ENCODE assay signal across 32 cellular contexts in the genomic region with DNA sequence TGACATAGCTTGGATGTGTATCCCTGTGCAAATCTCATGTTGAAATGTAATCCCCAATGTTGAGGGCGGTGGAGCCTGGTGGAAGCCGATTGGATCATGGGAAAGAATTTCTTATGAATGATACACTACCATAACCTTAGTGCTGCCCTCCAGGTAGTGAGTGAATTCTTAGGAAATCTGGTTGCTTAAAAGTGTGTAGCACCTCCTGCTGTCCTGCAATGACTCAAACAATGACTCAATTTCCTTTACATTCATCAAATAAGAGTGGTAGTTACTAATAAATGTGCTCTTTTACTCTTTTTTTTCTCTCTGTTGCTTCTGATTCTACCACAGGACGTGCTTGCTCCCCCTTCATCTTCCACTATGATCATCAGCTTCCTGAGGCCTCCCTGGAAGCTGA.
DNase-seq lines count a peak whose midpoint lies in the region; ATAC-seq and TF ChIP-seq lines count a peak whose summit lies in the region.
"Had no signal": no experiment of that assay in that cellular context is flagged by ENCODE, and none has a peak within 500 bp of the region (broad histone marks: within the 10 kb centered on the region; RNA-seq: fewer than 3 reads in every experiment).

No MANE protein-coding gene starts in this region.

- no peak overlapping the region for H3K4me3 Mint-ChIP-seq in activated T-helper 1 cell treated with anti-CD3 and anti-CD28 coated beads, Interleukin-12 subunit alpha, Interleukin-12 subunit beta, Interleukin-2, Interleukin-4 antibody, amounts not matched to agents 30 ng/mL and 10 ng/mL and 1 ng/mL, durations not matched to agents 14 hours and 24 hours and 36 hours
- no peak overlapping the region for H3K4me3 Mint-ChIP-seq in CD4-positive, alpha-beta T cell
- H3K4me3 Mint-ChIP-seq: activated naive CD8-positive, alpha-beta T cell; CD8-positive, alpha-beta memory T cell; nephron progenitor cell; T-cell had no signal

- H3K27me3 ChIP-seq in SK-N-SH (ENCODE audit: insufficient read depth), result no peaks in the 10 kb centered on the region
- no peaks in the 10 kb centered on the region for H3K27me3 ChIP-seq in CD4-positive, alpha-beta T cell (ENCODE audit: control insufficient read depth, insufficient read depth, low read length)
- H3K27me3 ChIP-seq: ascending aorta, heart left ventricle, ovary, SJCRH30, stomach, thyroid gland had no signal

- no peaks in the 10 kb centered on the region for H3F3A ChIP-seq in SK-N-SH (replicated peaks; ENCODE audit: insufficient read depth)

- peaks cover 12% of the 10 kb centered on the region for H3K9me3 Mint-ChIP-seq in activated T-helper 1 cell treated with anti-CD3 and anti-CD28 coated beads, Interleukin-12 subunit alpha, Interleukin-12 subunit beta, Interleukin-2, Interleukin-4 antibody, amounts not matched to agents 30 ng/mL and 10 ng/mL and 1 ng/mL, durations not matched to agents 14 hours and 24 hours and 36 hours
- H3K9me3 Mint-ChIP-seq in CD4-positive, alpha-beta T cell, result peaks cover 10% of the 10 kb centered on the region
- H3K9me3 Mint-ChIP-seq: nephron progenitor cell had no signal

- WGBS in SK-N-SH (ENCODE audit: low lambda C conversion rate), result 4% methylated on average over 3 of the region's 3 CpGs

- DNase-seq in A172 (ENCODE audit: low spot score) (peak; percentile 10), HPDE6-E6E7 (ENCODE audit: extremely low spot score) (peak; percentile 6), epithelial cell of prostate (ENCODE audit: low read depth, low spot score) (peak; percentile 8), SK-N-SH (no peak), amygdala (lab: John Stamatoyannopoulos, UW) (no peak)
- DNase-seq in activated T-helper 1 cell treated with anti-CD3 and anti-CD28 coated beads, Interleukin-12 subunit alpha, Interleukin-12 subunit beta, Interleukin-2, Interleukin-4 antibody, amounts not matched to agents 30 ng/mL and 10 ng/mL and 1 ng/mL, durations not matched to agents 14 hours and 24 hours and 36 hours (ENCODE audit: low spot score), result no peak
- DNase-seq in CD4-positive, alpha-beta T cell, result no peak
- DNase-seq: activated CD4-positive, alpha-beta T cell treated with anti-CD3 and anti-CD28 coated beads, Interleukin-2, amount 50 U/mL, for 48 hours; activated CD4-positive, CD25-positive, alpha-beta regulatory T cell; activated CD8-positive, alpha-beta memory T cell treated with anti-CD3 and anti-CD28 coated beads, Interleukin-2, amount 50 U/mL, for 4 hours; CD8-positive, alpha-beta memory T cell; heart left ventricle; IMR-90; kidney glomerular epithelial cell; NCI-H1092; NCI-H1694 treated with DMSO at 0.1 percent for 48 hours; NCI-H526; nephron progenitor cell; NK-92 treated with Interleukin-12 subunit alpha and Interleukin-12 subunit beta, amount 100 ng/mL, for 24 hours; ovary; retina; SJCRH30; small intestine; stomach; T-cell; thyroid gland had no signal

- no peaks in the 10 kb centered on the region for H3K9me3 ChIP-seq in SK-N-SH
- peaks cover 10% of the 10 kb centered on the region for H3K9me3 ChIP-seq in CD4-positive, alpha-beta T cell (ENCODE audit: control insufficient read depth, low read length)
- H3K9me3 ChIP-seq: A549, ascending aorta, ovary, SJCRH30, stomach, thyroid gland had no signal

- peak overlapping the region; percentile 50 for H3K27ac Mint-ChIP-seq in activated T-helper 1 cell treated with anti-CD3 and anti-CD28 coated beads, Interleukin-12 subunit alpha, Interleukin-12 subunit beta, Interleukin-2, Interleukin-4 antibody, amounts not matched to agents 30 ng/mL and 10 ng/mL and 1 ng/mL, durations not matched to agents 14 hours and 24 hours and 36 hours
- H3K27ac Mint-ChIP-seq in CD4-positive, alpha-beta T cell, result no peak overlapping the region
- H3K27ac Mint-ChIP-seq: activated naive CD8-positive, alpha-beta T cell; CD8-positive, alpha-beta memory T cell; nephron progenitor cell; T-cell had no signal

- no peaks in the 10 kb centered on the region for H3K9me2 ChIP-seq in SK-N-SH

- H3K27me3 Mint-ChIP-seq in activated T-helper 1 cell treated with anti-CD3 and anti-CD28 coated beads, Interleukin-12 subunit alpha, Interleukin-12 subunit beta, Interleukin-2, Interleukin-4 antibody, amounts not matched to agents 30 ng/mL and 10 ng/mL and 1 ng/mL, durations not matched to agents 14 hours and 24 hours and 36 hours (ENCODE audit: insufficient read depth), result no peaks in the 10 kb centered on the region
- H3K27me3 Mint-ChIP-seq in CD4-positive, alpha-beta T cell, result no peaks in the 10 kb centered on the region
- H3K27me3 Mint-ChIP-seq: activated naive CD8-positive, alpha-beta T cell; CD8-positive, alpha-beta memory T cell; T-cell had no signal

- H4K20me1 ChIP-seq in SK-N-SH (ENCODE audit: insufficient read depth), result no peaks in the 10 kb centered on the region

- POLR2A ChIA-PET in SK-N-SH (lab: Yijun Ruan, JAX), result no interaction called here
- POLR2A ChIA-PET in CD4-positive, alpha-beta T cell (lab: Charles Lee), result no interaction called here

- H3K36me3 Mint-ChIP-seq in activated T-helper 1 cell treated with anti-CD3 and anti-CD28 coated beads, Interleukin-12 subunit alpha, Interleukin-12 subunit beta, Interleukin-2, Interleukin-4 antibody, amounts not matched to agents 30 ng/mL and 10 ng/mL and 1 ng/mL, durations not matched to agents 14 hours and 24 hours and 36 hours (ENCODE audit: low read depth), result no peaks in the 10 kb centered on the region
- H3K36me3 Mint-ChIP-seq in CD4-positive, alpha-beta T cell (ENCODE audit: low read depth), result no peaks in the 10 kb centered on the region
- H3K36me3 Mint-ChIP-seq: activated naive CD8-positive, alpha-beta T cell; CD8-positive, alpha-beta memory T cell; T-cell had no signal

- intact Hi-C loops in activated T-helper 1 cell treated with anti-CD3 and anti-CD28 coated beads, Interleukin-12 subunit alpha, Interleukin-12 subunit beta, Interleukin-2, Interleukin-4 antibody, amounts not matched to agents 30 ng/mL and 10 ng/mL and 1 ng/mL, durations not matched to agents 14 hours and 24 hours and 36 hours (cut with micrococcal nuclease), result no loop called here
- intact Hi-C loops in CD4-positive, alpha-beta T cell (cut with DNase I, micrococcal nuclease), result no loop called here

- H2AFZ ChIP-seq in SK-N-SH (ENCODE audit: low read depth), result no peak overlapping the region

- H3K27ac ChIP-seq in epithelial cell of prostate (peak overlapping the region; percentile 40), SK-N-SH (ENCODE audit: low read depth in 2 of 2, low read length in 1 of 2) (no peak overlapping the region)
- no peak overlapping the region for H3K27ac ChIP-seq in CD4-positive, alpha-beta T cell (ENCODE audit: low read depth, low read length)
- H3K27ac ChIP-seq: A549, ascending aorta, heart left ventricle, HL-60, ovary, SJCRH30, stomach, thyroid gland had no signal

- H3K4me1 ChIP-seq in SK-N-SH (ENCODE audit: control insufficient read depth in 1 of 2, insufficient read depth in 2 of 2, low read depth in 1 of 2, low read length in 1 of 2), result no peaks in the 10 kb centered on the region
- H3K4me1 ChIP-seq: A549, ascending aorta, heart left ventricle, SJCRH30, stomach, thyroid gland had no signal

- CTCF ChIA-PET in SK-N-SH (lab: Yijun Ruan, JAX), result interaction anchor here (1.1 kb wide), 1 partner anchor 13 kb away, joined by 5 read pairs; no protein-coding TSS in a partner anchor
- CTCF ChIA-PET in CD4-positive, alpha-beta T cell (lab: Charles Lee), result no interaction called here

- TF ChIP-seq CTCF in SK-N-SH (IDR thresholded peaks at IDR 0.05), result no peak
- no peak for TF ChIP-seq CTCF in CD4-positive, alpha-beta T cell (IDR thresholded peaks at IDR 0.05)

- H3K4me1 Mint-ChIP-seq in activated T-helper 1 cell treated with anti-CD3 and anti-CD28 coated beads, Interleukin-12 subunit alpha, Interleukin-12 subunit beta, Interleukin-2, Interleukin-4 antibody, amounts not matched to agents 30 ng/mL and 10 ng/mL and 1 ng/mL, durations not matched to agents 14 hours and 24 hours and 36 hours (ENCODE audit: low read depth), result no peaks in the 10 kb centered on the region
- no peaks in the 10 kb centered on the region for H3K4me1 Mint-ChIP-seq in CD4-positive, alpha-beta T cell (ENCODE audit: low read depth)
- H3K4me1 Mint-ChIP-seq: CD8-positive, alpha-beta memory T cell; nephron progenitor cell; T-cell had no signal

- no peak for TF ChIP-seq RAD21 in SK-N-SH (IDR thresholded peaks at IDR 0.05; ENCODE audit: low read length)

- H3K79me2 ChIP-seq in SK-N-SH (ENCODE audit: insufficient read depth), result no peaks in the 10 kb centered on the region

- H3K36me3 ChIP-seq in SK-N-SH (replicated peaks in 1 of 2; ENCODE audit: control insufficient read depth in 1 of 2, insufficient read depth in 2 of 2, low read length in 1 of 2), result no peaks in the 10 kb centered on the region
- H3K36me3 ChIP-seq: ascending aorta, heart left ventricle, ovary, SJCRH30, stomach, thyroid gland had no signal

- ATAC-seq in HG03135 (IDR thresholded peaks at IDR 0.05; ENCODE audit: unreplicated experiment), result no peak
- ATAC-seq in CD4-positive, alpha-beta T cell (ENCODE audit: poor library complexity), result no peak
- ATAC-seq: A549, heart left ventricle, Panc1, T-cell had no signal

- no peak for TF ChIP-seq EP300 in SK-N-SH (IDR thresholded peaks at IDR 0.05; ENCODE audit: borderline replicate concordance in 1 of 2, low read depth in 1 of 2, low read length in 1 of 2)

- no peak overlapping the region for H3K4me3 ChIP-seq in SK-N-SH (ENCODE audit: low read depth in 2 of 2, low read length in 1 of 2)
- H3K4me3 ChIP-seq: A549, ascending aorta, heart left ventricle, ovary, SJCRH30, stomach, thyroid gland had no signal

- no peak overlapping the region for H3K4me2 ChIP-seq in SK-N-SH
- H3K4me2 ChIP-seq: A549 had no signal

- H3K9ac ChIP-seq in SK-N-SH, result no peak overlapping the region

TF ChIP-seq in SK-N-SH, 30 proteins besides CTCF, POLR2A, EP300 and RAD21:
- TF ChIP-seq MEF2A (IDR thresholded peaks at IDR 0.05; ENCODE audit: borderline replicate concordance, low read depth), result no peak

Comparison
In these comparisons a context has a peak if more than half of its experiments do, and no peak if none do; other contexts are left out.
1. DNase-seq: peak in A172 (single experiment), HPDE6-E6E7 (single experiment) and epithelial cell of prostate (single experiment); none in activated T-helper 1 cell treated with anti-CD3 and anti-CD28 coated beads, Interleukin-12 subunit alpha, Interleukin-12 subunit beta, Interleukin-2, Interleukin-4 antibody, amounts not matched to agents 30 ng/mL and 10 ng/mL and 1 ng/mL, durations not matched to agents 14 hours and 24 hours and 36 hours (single experiment), SK-N-SH (single experiment), amygdala (0 of 56) and CD4-positive, alpha-beta T cell (0 of 10).